Comparison of ENCODE assay signal across 34 cellular contexts in the genomic region with DNA sequence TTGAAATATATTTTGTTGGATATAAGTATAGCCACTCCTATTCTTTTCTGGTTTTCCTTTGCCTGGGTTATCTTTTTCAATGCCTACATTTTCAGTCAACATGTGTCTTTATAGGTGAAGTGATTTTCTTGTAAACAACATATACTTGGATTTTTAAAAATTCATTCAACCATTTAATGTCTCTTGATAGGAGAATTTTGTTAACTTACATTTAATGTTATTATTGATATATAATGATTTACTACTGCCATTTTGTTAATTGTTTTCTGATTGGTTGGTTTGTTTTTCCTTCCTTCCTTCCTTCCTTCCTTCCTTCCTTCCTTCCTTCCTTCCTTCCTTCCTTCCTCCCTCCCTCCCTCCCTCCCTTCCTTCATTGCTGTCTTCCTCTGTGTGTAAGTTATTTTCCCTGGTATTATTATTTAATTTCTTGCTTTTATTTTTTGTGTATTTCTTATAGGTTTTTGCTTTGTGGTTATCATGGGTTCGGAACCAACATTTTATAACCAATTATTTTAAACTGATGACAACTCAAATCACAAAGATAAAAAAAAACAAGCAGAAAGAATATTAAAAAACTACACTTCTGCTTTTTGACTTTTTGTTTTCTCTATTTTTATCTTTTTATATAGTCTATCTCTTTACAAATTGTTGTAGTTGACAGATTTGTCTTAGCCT.
"Had no signal": no experiment of that assay in that cellular context is flagged by ENCODE, and none has a peak within 500 bp of the region (broad histone marks: within the 10 kb centered on the region; RNA-seq: fewer than 3 reads in every experiment).

No MANE protein-coding gene starts in this region.

- DNase-seq: activated effector memory CD4-positive, alpha-beta T cell treated with anti-CD3 and anti-CD28 coated beads, Interleukin-2, amount 50 U/mL, for 16 hours; activated effector memory CD4-positive, alpha-beta T cell treated with Interleukin-2 at 50 U/mL for 16 hours; activated gamma-delta T cell; activated gamma-delta T cell treated with Interleukin-2 at 50 U/mL for 16 hours; activated naive CD4-positive, alpha-beta T cell; activated naive CD4-positive, alpha-beta T cell treated with anti-CD3 and anti-CD28 coated beads for 36 hours; activated naive CD4-positive, alpha-beta T cell treated with anti-CD3 and anti-CD28 coated beads, Interleukin-2, amount 10 ng/mL, durations not matched to agents 7 days and 5 days; activated naive CD4-positive, alpha-beta T cell treated with anti-CD3 and anti-CD28 coated beads, Interleukin-2, amount 50 U/mL, for 16 hours; activated naive CD4-positive, alpha-beta T cell treated with Interleukin-2 at 50 U/mL for 16 hours; activated naive CD8-positive, alpha-beta T cell treated with anti-CD3 and anti-CD28 coated beads for 36 hours; activated naive CD8-positive, alpha-beta T cell treated with anti-CD3 and anti-CD28 coated beads, Interleukin-2, amount 10 ng/mL, durations not matched to agents 7 days and 5 days; activated naive CD8-positive, alpha-beta T cell treated with anti-CD3 and anti-CD28 coated beads, Interleukin-2, amount 50 U/mL, for 24 hours; activated T-cell treated with anti-CD3 and anti-CD28 coated beads, Interleukin-2, amount 50 U/mL, for 1 hour; activated T-cell treated with anti-CD3 and anti-CD28 coated beads, Interleukin-2, amount 50 U/mL, for 24 hours; activated T-cell treated with anti-CD3 and anti-CD28 coated beads, Interleukin-2, amount 50 U/mL, for 4 hours; activated T-cell treated with anti-CD3 and anti-CD28 coated beads, Interleukin-2, amount 50 U/mL, for 48 hours; activated T-cell treated with anti-CD3 and anti-CD28 coated beads, Interleukin-2, amount 50 U/mL, for 72 hours; adrenal gland; amniotic stem cell; amygdala; anterior cingulate cortex; aorta; body of pancreas; brain microvascular endothelial cell; caudate nucleus; central memory CD4-positive, alpha-beta T cell; cerebellar nuclear complex had no signal

- FAIRE-seq: astrocyte, bronchial epithelial cell had no signal

- H3K36me3 ChIP-seq: adrenal gland, ascending aorta, brain microvascular endothelial cell, breast epithelium, cardiac muscle cell had no signal

- H3K4me1 ChIP-seq: adrenal gland, ascending aorta, body of pancreas, breast epithelium had no signal

- H3K4me3 ChIP-seq: adrenal gland, ascending aorta, body of pancreas, breast epithelium, cardiac muscle cell had no signal

- H3K27ac ChIP-seq: adrenal gland, ascending aorta, body of pancreas, brain microvascular endothelial cell, breast epithelium, cardiac muscle cell had no signal

- H3K9me3 ChIP-seq: adrenal gland, body of pancreas had no signal

- H3K27me3 ChIP-seq: adrenal gland, ascending aorta, body of pancreas, brain microvascular endothelial cell, breast epithelium, cardiac muscle cell had no signal

- ATAC-seq: activated naive CD4-positive, alpha-beta T cell treated with anti-CD3 and anti-CD28 coated beads, Interleukin-2, amount 50 U/mL, for 72 hours; activated naive CD8-positive, alpha-beta T cell treated with anti-CD3 and anti-CD28 coated beads, Interleukin-2, amount 50 U/mL, for 24 hours; activated T-cell treated with anti-CD3 and anti-CD28 coated beads, Interleukin-2, amount 50 U/mL, for 4 hours; activated T-cell treated with anti-CD3 and anti-CD28 coated beads, Interleukin-2, amount 50 U/mL, for 72 hours; activated T-helper 17 cell treated with anti-CD3 and anti-CD28 coated beads, Interleukin-2, amount 50 U/mL, for 72 hours; body of pancreas had no signal
